ENCODE assay signal across 25 cellular contexts in the genomic region with DNA sequence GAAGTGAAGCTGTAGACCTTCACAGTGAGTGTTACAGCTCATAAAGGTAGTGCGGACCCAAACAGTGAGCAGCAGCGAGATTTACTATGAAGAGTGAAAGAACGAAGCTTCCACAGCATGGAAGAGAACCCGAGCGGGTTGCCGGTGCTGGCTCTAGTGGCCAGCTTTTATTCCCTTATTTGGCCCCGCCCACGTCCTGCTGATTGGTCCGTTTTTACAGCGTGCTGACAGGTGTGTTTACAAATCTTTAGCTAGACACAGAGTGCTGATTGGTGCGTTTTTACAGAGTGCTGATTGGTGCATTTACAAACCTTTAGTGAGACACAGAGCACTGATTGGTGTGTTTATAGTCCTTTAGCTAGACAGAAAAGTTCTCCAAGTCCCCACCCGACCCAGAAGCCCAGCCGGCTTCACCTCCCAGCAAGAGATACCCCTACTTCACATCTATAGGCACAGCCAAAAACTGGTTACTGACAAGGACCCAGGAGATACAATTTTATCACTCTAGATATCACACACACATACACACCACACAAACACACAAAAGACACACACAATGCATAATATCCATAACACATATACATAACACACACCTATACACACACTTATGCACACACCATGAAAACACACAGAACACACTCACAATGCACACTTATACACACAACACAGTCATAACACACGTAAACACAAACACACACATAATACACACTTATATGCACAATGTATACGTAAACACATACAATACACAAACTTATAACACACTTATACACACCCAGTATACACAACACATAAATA.
A peak's percentile ranks its signal among the peaks of the same experiment; 100 is the strongest.
DNase-seq lines count a peak whose midpoint lies in the region; ATAC-seq, FAIRE-seq and TF ChIP-seq lines count a peak whose summit lies in the region.
"Had no signal": no experiment of that assay in that cellular context is flagged by ENCODE, and none has a peak within 500 bp of the region (broad histone marks: within the 10 kb centered on the region; RNA-seq: fewer than 3 reads in every experiment).

No MANE protein-coding gene starts in this region.

- no peaks in the 10 kb centered on the region for H3K4me1 Mint-ChIP-seq in activated CD4-positive, alpha-beta T cell treated with anti-CD3 and anti-CD28 coated beads for 36 hours
- H3K4me1 Mint-ChIP-seq: CD14-positive monocyte; CD8-positive, alpha-beta memory T cell had no signal

- peak; percentile 9 for DNase-seq in activated CD4-positive, alpha-beta T cell treated with anti-CD3 and anti-CD28 coated beads for 36 hours
- no peak for DNase-seq in activated CD4-positive, alpha-beta T cell treated with anti-CD3 and anti-CD28 coated beads, Interleukin-2, amount 50 U/mL, for 48 hours
- no peak for DNase-seq in K562 (ENCODE audit: extremely low read depth in 1 of 4, low spot score in 3 of 4)
- no peak for DNase-seq in UCSD-AML1 (lab: John Stamatoyannopoulos, UW; ENCODE audit: unreplicated experiment)
- DNase-seq in OCI-M1 (lab: John Stamatoyannopoulos, UW), result no peak
- DNase-seq: ACHN; BE2C; CD8-positive, alpha-beta memory T cell; DMS153; DND-41; GM23248; HCEC 1CT; KBM-7; MM.1S; NCI-H1694; NCI-H2029 treated with DMSO at 0.1 percent for 48 hours; NCI-H446 treated with DMSO at 0.1 percent for 48 hours; NCI-H526 treated with DMSO at 0.1 percent for 48 hours had no signal

- TF ChIP-seq CTCF in Loucy (conservative IDR thresholded peaks at IDR 0.05; ENCODE audit: low read length), result no peak
- TF ChIP-seq CTCF in K562 (IDR thresholded peaks at IDR 0.05 in 2 of 3, conservative IDR thresholded peaks at IDR 0.05 in 1 of 3; ENCODE audit: insufficient read depth in 2 of 3, low read depth in 1 of 3, low read length in 3 of 3), result no peak

- no peaks in the 10 kb centered on the region for H3K9me2 ChIP-seq in Loucy (replicated peaks; ENCODE audit: low read depth, low read length)

- no peaks in the 10 kb centered on the region for H3K4me1 ChIP-seq in Loucy (ENCODE audit: insufficient read depth, low read length, poor library complexity, severe bottlenecking)
- H3K4me1 ChIP-seq in K562 (replicated peaks in 1 of 2; ENCODE audit: control insufficient read depth in 2 of 2, insufficient read depth in 2 of 2, low read length in 2 of 2), result no peaks in the 10 kb centered on the region; a peak in 1 of 5 replicates
- H3K4me1 ChIP-seq: BE2C had no signal

- TF ChIP-seq EP300 in K562 (IDR thresholded peaks at IDR 0.05; ENCODE audit: low read length), result no peak

- no peak overlapping the region for H3K27ac Mint-ChIP-seq in activated CD4-positive, alpha-beta T cell treated with anti-CD3 and anti-CD28 coated beads for 36 hours
- H3K27ac Mint-ChIP-seq: CD14-positive monocyte; CD8-positive, alpha-beta memory T cell had no signal

- H3K27me3 ChIP-seq in Loucy (ENCODE audit: insufficient read depth, low read length, poor library complexity, severe bottlenecking) (no peaks in the 10 kb centered on the region), K562 (ENCODE audit: control insufficient read depth in 2 of 2, insufficient read depth in 2 of 2, low read length in 2 of 2) (no peaks in the 10 kb centered on the region)

- peaks cover 22% of the 10 kb centered on the region for H3K27me3 Mint-ChIP-seq in activated CD4-positive, alpha-beta T cell treated with anti-CD3 and anti-CD28 coated beads for 36 hours

- no peak overlapping the region for H3K4me3 ChIP-seq in Loucy (ENCODE audit: low read length, poor library complexity, severe bottlenecking)
- H3K4me3 ChIP-seq in K562, result no peak overlapping the region
- H3K4me3 ChIP-seq: GM23248 had no signal

- H3K9me1 ChIP-seq in K562 (ENCODE audit: control insufficient read depth, insufficient read depth, low read length), result no peaks in the 10 kb centered on the region

- intact Hi-C loops in activated CD4-positive, alpha-beta T cell treated with anti-CD3 and anti-CD28 coated beads for 36 hours (cut with DNase I, micrococcal nuclease), result loop anchor here (1.0 to 2.0 kb wide), 4 partner anchors 45 to 670 kb away; no protein-coding TSS in a partner anchor
- intact Hi-C loops in K562 (cut with micrococcal nuclease), result loop anchor here (1.0 to 10.0 kb wide), 6 partner anchors 45 to 919 kb away; no protein-coding TSS in a partner anchor

- no peak overlapping the region for H3K9ac ChIP-seq in Loucy (ENCODE audit: low read depth, low read length, poor library complexity, severe bottlenecking)
- H3K9ac ChIP-seq in K562 (ENCODE audit: insufficient read depth in 1 of 2, low read depth in 2 of 2, low read length in 2 of 2), result no peak overlapping the region
- H3K9ac ChIP-seq: GM23248 had no signal

- no peaks in the 10 kb centered on the region for H3K79me2 ChIP-seq in Loucy (ENCODE audit: insufficient read depth, low read length)
- H3K79me2 ChIP-seq in K562 (ENCODE audit: control insufficient read depth, insufficient read depth, low read length), result no peaks in the 10 kb centered on the region

- no peak overlapping the region for H3K4me3 Mint-ChIP-seq in activated CD4-positive, alpha-beta T cell treated with anti-CD3 and anti-CD28 coated beads for 36 hours
- H3K4me3 Mint-ChIP-seq: CD14-positive monocyte; CD8-positive, alpha-beta memory T cell had no signal

- no peaks in the 10 kb centered on the region for H3F3A ChIP-seq in Loucy (ENCODE audit: low read depth)

- in situ Hi-C loops in K562 (cut with MboI), result loop anchor here (25.0 kb wide), 1 partner anchor 666 kb away; no protein-coding TSS in a partner anchor

- CTCF ChIA-PET in activated CD4-positive, alpha-beta T cell treated with anti-CD3 and anti-CD28 coated beads for 36 hours (lab: Charles Lee), result interaction anchor here (1.0 to 1.5 kb wide), 8 partner anchors 10 to 400 kb away, joined by 3 to 5 read pairs (median 3); no protein-coding TSS in a partner anchor
- CTCF ChIA-PET in K562 (lab: Yijun Ruan, JAX; ENCODE audit: low intra/inter-chr PET ratio), result interaction anchor here (0.6 to 2.5 kb wide), 3 partner anchors 12 to 670 kb away, joined by 3 to 15 read pairs (median 8); no protein-coding TSS in a partner anchor

- FAIRE-seq in K562 (lab: Jason Lieb, UNC), result no peak
- FAIRE-seq: GM12892, GM19239 had no signal

- no peak for TF ChIP-seq POLR2A in K562 (conservative IDR thresholded peaks at IDR 0.05)

- WGBS in K562 (ENCODE audit: insufficient coverage, low coverage, missing lambda C conversion rate), result 13% methylated on average over 15 of the region's 15 CpGs

- H3K4me2 ChIP-seq in Loucy (ENCODE audit: low read depth, low read length, poor library complexity, severe bottlenecking), result no peak overlapping the region
- no peak overlapping the region for H3K4me2 ChIP-seq in K562 (ENCODE audit: insufficient read depth, low read length)

- H3K9me3 ChIP-seq in Loucy (ENCODE audit: insufficient read depth, low read depth, low read length), result no peaks in the 10 kb centered on the region
- H3K9me3 ChIP-seq in K562 (replicated peaks; ENCODE audit: control insufficient read depth, insufficient read depth, low read depth, low read length), result 0 out of 2 replicates have a peak, but pooled peaks cover 2% of the 10 kb centered on the region
- H3K9me3 ChIP-seq: BE2C had no signal

- no peaks in the 10 kb centered on the region for H3K36me3 Mint-ChIP-seq in activated CD4-positive, alpha-beta T cell treated with anti-CD3 and anti-CD28 coated beads for 36 hours (ENCODE audit: low read depth)
- H3K36me3 Mint-ChIP-seq: CD14-positive monocyte; CD8-positive, alpha-beta memory T cell had no signal

- H3K36me3 ChIP-seq in Loucy (ENCODE audit: insufficient read depth, low read length), result no peaks in the 10 kb centered on the region
- no peaks in the 10 kb centered on the region for H3K36me3 ChIP-seq in K562 (ENCODE audit: control insufficient read depth, insufficient read depth, low read length)
- H3K36me3 ChIP-seq: BE2C had no signal

- H2AFZ ChIP-seq in Loucy (ENCODE audit: low read length) (peak overlapping the region; percentile 47; the same call in 1 of the 2 replicates), K562 (ENCODE audit: low read depth, low read length) (0 out of 2 replicates have a peak overlapping the region, but pooled peaks have one; percentile 16)
- H2AFZ ChIP-seq: GM23248 had no signal

- ATAC-seq in activated CD4-positive, alpha-beta T cell treated with anti-CD3 and anti-CD28 coated beads for 36 hours, result no peak
- ATAC-seq in K562, result peak; percentile 41; the same call in 2 of the 3 replicates
- no peak for ATAC-seq in GM21619 (IDR thresholded peaks at IDR 0.05; ENCODE audit: unreplicated experiment)

- H4K20me1 ChIP-seq in Loucy (ENCODE audit: insufficient read depth, low read length, poor library complexity, severe bottlenecking), result no peaks in the 10 kb centered on the region
- H4K20me1 ChIP-seq in K562 (replicated peaks; ENCODE audit: control insufficient read depth, insufficient read depth, low read length), result no peaks in the 10 kb centered on the region

- TF ChIP-seq RAD21 in K562 (CRISPR knock-in tag; conservative IDR thresholded peaks at IDR 0.05 in 1 of 2, IDR thresholded peaks at IDR 0.05 in 1 of 2), result no peak

- H3K27ac ChIP-seq in K562 (ENCODE audit: extremely low read depth, low read depth, low read length), result no peak overlapping the region
- H3K27ac ChIP-seq: 22Rv1, GM23248, RWPE1 had no signal

- no peaks in the 10 kb centered on the region for H3K9me3 Mint-ChIP-seq in activated CD4-positive, alpha-beta T cell treated with anti-CD3 and anti-CD28 coated beads for 36 hours (ENCODE audit: low read depth)
- H3K9me3 Mint-ChIP-seq: CD8-positive, alpha-beta memory T cell had no signal

- POLR2A ChIA-PET in activated CD4-positive, alpha-beta T cell treated with anti-CD3 and anti-CD28 coated beads for 36 hours (lab: Charles Lee), result no interaction called here
- POLR2A ChIA-PET in K562 (lab: Yijun Ruan, JAX), result no interaction called here

- no TSS peak for BruUV-seq in K562 (replicated peaks; lab: Mats Ljungman, UMichigan)

TF ChIP-seq in K562, 482 proteins besides CTCF, POLR2A, EP300 and RAD21:
- peak; percentile 71 for TF ChIP-seq NFYB (IDR thresholded peaks at IDR 0.05; ENCODE audit: extremely low read depth, insufficient read length)
- TF ChIP-seq ADNP (tag; IDR thresholded peaks at IDR 0.05), result no peak
- TF ChIP-seq EHMT2 (IDR thresholded peaks at IDR 0.05), result 0 out of 2 replicates have a peak, but pooled peaks have one; percentile 26
- TF ChIP-seq TSC22D4 (tag; IDR thresholded peaks at IDR 0.05), result peak; percentile 55; the same call in 1 of the 2 replicates
TF ChIP-seq in K562: peak in this region for 3.
